Comparison of ENCODE assay signal across 15 cellular contexts in the genomic region with DNA sequence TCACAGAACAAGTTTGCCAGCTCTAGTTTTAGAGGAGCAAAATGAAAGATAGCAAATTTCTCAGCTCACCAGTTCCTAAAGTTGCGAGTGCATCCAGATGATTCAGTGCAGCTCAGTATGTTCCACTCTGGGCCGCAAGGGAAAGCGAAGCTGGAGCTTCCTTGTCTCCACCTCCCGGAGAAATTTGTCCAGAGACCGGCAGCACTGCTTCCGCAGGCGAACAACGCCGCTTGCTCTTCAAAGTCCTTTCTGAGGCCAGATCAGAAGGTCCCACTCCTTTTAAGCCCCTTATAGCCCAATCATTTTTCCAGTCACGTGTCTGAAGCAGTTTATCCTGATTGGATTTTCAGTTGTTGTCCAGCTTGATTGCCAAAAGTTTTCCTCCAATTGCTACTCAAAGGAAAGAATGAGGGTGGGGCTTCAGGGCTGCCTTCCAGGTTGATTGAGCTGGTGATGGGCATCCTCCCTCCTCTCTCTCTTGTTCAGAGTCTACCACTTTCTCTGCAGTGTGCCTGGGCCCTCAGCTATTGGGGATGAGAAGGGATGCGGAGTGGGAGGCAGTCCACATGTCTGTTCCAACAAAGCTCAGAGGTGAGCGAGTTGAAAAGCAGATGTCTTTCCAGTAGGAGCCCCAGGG. TPM values are rescaled to one million over a fixed set of nuclear protein-coding genes. Genes with fewer than 3 reads are reported as not detected.
A peak's percentile ranks its signal among the peaks of the same experiment; 100 is the strongest.
DNase-seq lines count a peak whose midpoint lies in the region; ATAC-seq and TF ChIP-seq lines count a peak whose summit lies in the region.
"Had no signal": no experiment of that assay in that cellular context is flagged by ENCODE, and none has a peak within 500 bp of the region (broad histone marks: within the 10 kb centered on the region; RNA-seq: fewer than 3 reads in every experiment).

A gene with protein sequence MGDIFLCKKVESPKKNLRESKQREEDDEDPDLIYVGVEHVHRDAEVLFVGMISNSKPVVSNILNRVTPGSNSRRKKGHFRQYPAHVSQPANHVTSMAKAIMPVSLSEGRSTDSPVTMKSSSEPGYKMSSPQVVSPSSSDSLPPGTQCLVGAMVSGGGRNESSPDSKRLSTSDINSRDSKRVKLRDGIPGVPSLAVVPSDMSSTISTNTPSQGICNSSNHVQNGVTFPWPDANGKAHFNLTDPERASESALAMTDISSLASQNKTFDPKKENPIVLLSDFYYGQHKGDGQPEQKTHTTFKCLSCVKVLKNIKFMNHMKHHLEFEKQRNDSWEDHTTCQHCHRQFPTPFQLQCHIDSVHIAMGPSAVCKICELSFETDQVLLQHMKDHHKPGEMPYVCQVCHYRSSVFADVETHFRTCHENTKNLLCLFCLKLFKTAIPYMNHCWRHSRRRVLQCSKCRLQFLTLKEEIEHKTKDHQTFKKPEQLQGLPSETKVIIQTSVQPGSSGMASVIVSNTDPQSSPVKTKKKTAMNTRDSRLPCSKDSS (minus strand): TSS at position 251 of the 637 bp plus-strand sequence. CDS start 4,640 bp downstream, outside the sequence.

- H3K18ac ChIP-seq in H9 (ENCODE audit: insufficient read length, low read depth, low read length), result no peak within 1 kb of the TSS

- H3K14ac ChIP-seq in H9 (ENCODE audit: insufficient read depth, low read length), result no peak within 1 kb of the TSS

- no peak within 1 kb of the TSS for H4K91ac ChIP-seq in H9 (ENCODE audit: insufficient read length, low read depth, low read length)

- peaks cover 91% of the 10 kb centered on the region for H3K27me3 Mint-ChIP-seq in H9 (ENCODE audit: low read depth)

- WGBS in H9 (ENCODE audit: extremely low coverage, insufficient read length, low lambda C conversion rate), result no CpG with 5 or more reads among the region's 12 CpGs

- H2BK120ac ChIP-seq in H9 (ENCODE audit: low read depth, low read length, poor library complexity, severe bottlenecking), result no peak within 1 kb of the TSS

- no peaks in the 10 kb centered on the region for H3K23me2 ChIP-seq in H9 (ENCODE audit: insufficient read length, low read depth, low read length, poor library complexity, severe bottlenecking)

- peak within 1 kb of the TSS; percentile 19 to 40; a peak in 2 of 5 replicates for H3K4me3 Mint-ChIP-seq in H9
- H3K4me3 Mint-ChIP-seq: CD4-positive, CD25-positive, alpha-beta regulatory T cell had no signal

- H3K79me1 ChIP-seq in H9 (ENCODE audit: insufficient read depth, low read depth, low read length, poor library complexity, severe bottlenecking), result no peaks in the 10 kb centered on the region

- H3K56ac ChIP-seq in H9 (ENCODE audit: insufficient read length, low read depth, low read length), result no peak within 1 kb of the TSS

- no peaks in the 10 kb centered on the region for H3K79me2 ChIP-seq in H9 (ENCODE audit: insufficient read depth, low read length)

- intact Hi-C loops in A673 (cut with micrococcal nuclease; ENCODE audit: unreplicated experiment), result no loop called here
- intact Hi-C loops in mucosa of descending colon (cut with DNase I, micrococcal nuclease), result no loop called here

- no peak within 1 kb of the TSS for H4K8ac ChIP-seq in H9 (replicated peaks; ENCODE audit: insufficient read length, low read depth, low read length)

- H3K4me2 ChIP-seq in H9 (ENCODE audit: insufficient read depth, insufficient read length, low read length), result no peak within 1 kb of the TSS

- no peaks in the 10 kb centered on the region for H3K4me1 ChIP-seq in A673 (ENCODE audit: insufficient read depth, low read length, poor library complexity, severe bottlenecking)
- H3K4me1 ChIP-seq in H9 (ENCODE audit: insufficient read depth, low read length), result no peaks in the 10 kb centered on the region
- H3K4me1 ChIP-seq in mucosa of descending colon (ENCODE audit: low read depth), result no peaks in the 10 kb centered on the region

- no peak within 1 kb of the TSS for H2AFZ ChIP-seq in H9 (ENCODE audit: low read length)

- no peak within 1 kb of the TSS for H3K9ac ChIP-seq in H9 (ENCODE audit: extremely low read depth, insufficient read length, low read length)

- H3K9me3 ChIP-seq in A673 (ENCODE audit: low read depth, low read length, poor library complexity, severe bottlenecking) (no peaks in the 10 kb centered on the region), H9 (ENCODE audit: control insufficient read depth, low read depth, low read length) (no peaks in the 10 kb centered on the region), mucosa of descending colon (no peaks in the 10 kb centered on the region)

- no peak within 1 kb of the TSS for H2BK15ac ChIP-seq in H9 (ENCODE audit: low read depth, low read length)

- no peak within 1 kb of the TSS for H2BK12ac ChIP-seq in H9 (ENCODE audit: insufficient read length, low read depth, low read length)

- H2AK5ac ChIP-seq in H9 (ENCODE audit: insufficient read length, low read length), result no peak within 1 kb of the TSS

- no peak within 1 kb of the TSS for H3K27ac Mint-ChIP-seq in H9
- H3K27ac Mint-ChIP-seq: activated T-helper 2 cell treated with anti-CD3 and anti-CD28 coated beads, Interferon-gamma antibody, Interleukin-2, Interleukin-4, amounts not matched to agents 10 μg/mL and 5 μg/mL and 100 μg/mL, durations not matched to agents 14 hours and 24 hours and 36 hours had no signal

- no peak within 1 kb of the TSS for H2BK5ac ChIP-seq in H9 (ENCODE audit: insufficient read length, low read length)

- no peak within 1 kb of the TSS for H3K23ac ChIP-seq in H9 (ENCODE audit: insufficient read length, low read depth, low read length)

- no peak within 1 kb of the TSS for H2BK20ac ChIP-seq in H9 (ENCODE audit: low read depth, low read length, poor library complexity, severe bottlenecking)

- H4K20me1 ChIP-seq in H9 (ENCODE audit: control insufficient read depth, insufficient read depth, insufficient read length), result no peaks in the 10 kb centered on the region

- H3K4me1 Mint-ChIP-seq in H9, result peaks cover 12 to 16% of the 10 kb centered on the region in 2 experiments

- H3K36me3 ChIP-seq in A673 (ENCODE audit: insufficient read depth, low read length, poor library complexity, severe bottlenecking) (no peaks in the 10 kb centered on the region), mucosa of descending colon (ENCODE audit: low read depth) (no peaks in the 10 kb centered on the region)

- CTCF ChIA-PET in A673 (lab: Charles Lee), result no interaction called here
- CTCF ChIA-PET in RWPE1 (lab: Yijun Ruan, JAX), result interaction anchor here (1.2 to 1.5 kb wide), 2 partner anchors 11 to 56 kb away, joined by 3 to 5 read pairs; a partner anchor contains a TSS

- no TSS peak for BruUV-seq in A673 (replicated peaks; lab: Mats Ljungman, UMichigan)

- H3K27ac ChIP-seq in A673 (ENCODE audit: low read depth, low read length, poor library complexity, severe bottlenecking), result no peak within 1 kb of the TSS
- H3K27ac ChIP-seq in H9 (ENCODE audit: insufficient read length, low read depth, low read length), result no peak within 1 kb of the TSS
- peak within 1 kb of the TSS; percentile 19; the same call in 1 of the 2 replicates for H3K27ac ChIP-seq in RWPE1
- H3K27ac ChIP-seq: skin epidermis had no signal

- ATAC-seq in GM18498 (IDR thresholded peaks at IDR 0.05; ENCODE audit: unreplicated experiment) (no peak), mucosa of descending colon (no peak)

- POLR2A ChIA-PET in A673 (lab: Charles Lee; ENCODE audit: low non-redundant PET), result no interaction called here
- POLR2A ChIA-PET in RWPE1 (lab: Yijun Ruan, JAX; ENCODE audit: low non-redundant PET), result no interaction called here

- H3K4me3 ChIP-seq in A673 (ENCODE audit: low read depth, low read length, poor library complexity, severe bottlenecking) (no peak within 1 kb of the TSS), mucosa of descending colon (no peak within 1 kb of the TSS)
- H3K4me3 ChIP-seq: skin epidermis had no signal

- TF ChIP-seq CTCF in A673 (conservative IDR thresholded peaks at IDR 0.05; ENCODE audit: low read depth, low read length), result no peak
- no peak for TF ChIP-seq CTCF in H9 (conservative IDR thresholded peaks at IDR 0.05)
- no peak for TF ChIP-seq CTCF in RWPE1 (conservative IDR thresholded peaks at IDR 0.05; ENCODE audit: low read depth)
- no peak for TF ChIP-seq CTCF in mucosa of descending colon (IDR thresholded peaks at IDR 0.05)

- DNase-seq in A673 (ENCODE audit: low spot score), result peak; percentile 4
- peak; percentile 44 for DNase-seq in H9
- no peak for DNase-seq in RWPE1 (ENCODE audit: low spot score)
- peak; percentile 3 for DNase-seq in iPS DF 19.7 (ENCODE audit: low read depth, low spot score)
- DNase-seq in mucosa of descending colon, result no peak
- no peak for DNase-seq in SHP77 treated with DMSO at 0.1 percent for 48 hours (lab: John Stamatoyannopoulos, UW)
- no peak for DNase-seq in stimulated activated CD4-positive, alpha-beta T cell treated with anti-CD3 and anti-CD28 coated beads, Interleukin-2, amount 100 ng/mL, for 24 hours
- DNase-seq: glutamatergic neuron; NCI-H1092; stimulated activated CD8-positive, alpha-beta memory T cell treated with anti-CD3 and anti-CD28 coated beads, Interleukin-4, amount 100 ng/mL, for 48 hours had no signal

- no peaks in the 10 kb centered on the region for H3K36me3 Mint-ChIP-seq in H9 (ENCODE audit: insufficient read depth in 1 of 3, low read depth in 3 of 3)
- H3K36me3 Mint-ChIP-seq: CD4-positive, CD25-positive, alpha-beta regulatory T cell had no signal

- no peak within 1 kb of the TSS for H3T11ph ChIP-seq in H9 (ENCODE audit: low read length)

- H3K27me3 ChIP-seq in A673 (replicated peaks; ENCODE audit: insufficient read depth, low read depth, low read length, poor library complexity), result peaks cover 6% of the 10 kb centered on the region
- H3K27me3 ChIP-seq in H9 (ENCODE audit: insufficient read depth, low read length), result peaks cover 7% of the 10 kb centered on the region; the same call in 1 of the 2 replicates

- H3K9me3 Mint-ChIP-seq in H9, result peaks cover 0 to 10% of the 10 kb centered on the region in 2 experiments; a peak in 1 of 5 replicates
- H3K9me3 Mint-ChIP-seq: activated T-helper 2 cell treated with anti-CD3 and anti-CD28 coated beads, Interferon-gamma antibody, Interleukin-2, Interleukin-4, amounts not matched to agents 10 μg/mL and 5 μg/mL and 100 μg/mL, durations not matched to agents 14 hours and 24 hours and 36 hours; CD4-positive, CD25-positive, alpha-beta regulatory T cell had no signal

- H3K4ac ChIP-seq in H9 (ENCODE audit: low read depth, low read length), result no peak within 1 kb of the TSS

- no peak within 1 kb of the TSS for H4K5ac ChIP-seq in H9 (ENCODE audit: insufficient read length, low read depth, low read length)

RNA-seq across cellular contexts. Expression of the gene that starts here (rescaled TPM):
- total RNA-seq in A673 (2021) (not detected in 2 replicates), H9 (2021) (0.13 and 0.15 TPM in 2 replicates), mucosa of descending colon (not detected)
- total RNA-seq: activated T-helper 2 cell treated with anti-CD3 and anti-CD28 coated beads, Interferon-gamma antibody, Interleukin-2, Interleukin-4, amounts not matched to agents 10 μg/mL and 5 μg/mL and 100 μg/mL, durations not matched to agents 14 hours and 24 hours and 36 hours; CD4-positive, CD25-positive, alpha-beta regulatory T cell; chondrocyte had no signal

Comparison
In these comparisons a context has a peak if more than half of its experiments do, and no peak if none do; other contexts are left out.
1. Peak in DNase-seq in A673; RNA of the gene not detected or under 1 TPM.
2. Peak in DNase-seq in H9; RNA of the gene not detected or under 1 TPM.